Comparison of ENCODE assay signal across 20 cellular contexts in genomic region chr10:60305394-60305892, GRCh38.
DNase-seq lines count a peak whose midpoint lies in the region; ATAC-seq, FAIRE-seq and TF ChIP-seq lines count a peak whose summit lies in the region.
"Had no signal": no experiment of that assay in that cellular context is flagged by ENCODE, and none has a peak within 500 bp of the region (broad histone marks: within the 10 kb centered on the region; RNA-seq: fewer than 3 reads in every experiment).

No MANE protein-coding gene starts in this region.

- ATAC-seq in GM18858 (IDR thresholded peaks at IDR 0.05; ENCODE audit: unreplicated experiment) (no peak), HG02610 (IDR thresholded peaks at IDR 0.05; ENCODE audit: unreplicated experiment) (no peak)
- ATAC-seq: A549, psoas muscle, T-cell had no signal

- H2AFZ ChIP-seq in keratinocyte (ENCODE audit: control insufficient read depth, low read length) = no peak overlapping the region

- no peaks in the 10 kb centered on the region for H3K79me2 ChIP-seq in keratinocyte (ENCODE audit: control insufficient read depth, insufficient read depth, low read length)

- no peaks in the 10 kb centered on the region for H4K20me1 ChIP-seq in keratinocyte (ENCODE audit: control insufficient read depth, extremely low read depth, insufficient read depth, low read length)

- H3K4me2 ChIP-seq in keratinocyte (ENCODE audit: control insufficient read depth, extremely low read depth, insufficient read depth, low read depth, low read length) = no peak overlapping the region
- H3K4me2 ChIP-seq: A549 had no signal

- peak; percentile 9 for FAIRE-seq in keratinocyte (lab: Jason Lieb, UNC)
- FAIRE-seq: A549, endometrium had no signal

- in situ Hi-C loops in HAP-1 (cut with MboI; ENCODE audit: low sequenced_read_pairs) = no loop called here

- CTCF ChIA-PET in A673 (lab: Charles Lee) = no interaction called here

- POLR2A ChIA-PET in A673 (lab: Charles Lee; ENCODE audit: low non-redundant PET) = no interaction called here

- no peak overlapping the region for H3K9ac ChIP-seq in keratinocyte (ENCODE audit: control insufficient read depth, extremely low read depth, insufficient read depth, low read length)

- DNase-seq in A673 (ENCODE audit: low spot score) (peak; percentile 70), NCI-H2227 (lab: John Stamatoyannopoulos, UW; ENCODE audit: unreplicated experiment) (peak; percentile 19), choroid plexus epithelial cell (ENCODE audit: low read depth) (peak; percentile 42), keratinocyte (ENCODE audit: low read depth, low spot score) (no peak), midbrain (lab: John Stamatoyannopoulos, UW) (no peak), HAP-1 (ENCODE audit: low spot score in 2 of 2) (no peak)
- DNase-seq: activated CD4-positive, CD25-positive, alpha-beta regulatory T cell treated with anti-CD3 and anti-CD28 coated beads, Interleukin-2, amount 50 U/mL, for 72 hours; central memory CD4-positive, alpha-beta T cell; GF-D8; heart right ventricle; KBM-7; NCI-H1417 treated with DMSO at 0.1 percent for 48 hours; NCI-H510A; psoas muscle; T-cell had no signal

- H3K4me1 ChIP-seq in A673 (ENCODE audit: insufficient read depth, low read length, poor library complexity, severe bottlenecking) (peaks cover 4% of the 10 kb centered on the region), keratinocyte (ENCODE audit: control insufficient read depth, extremely low read depth, insufficient read depth, low read length) (no peaks in the 10 kb centered on the region), HAP-1 (peaks cover 3% of the 10 kb centered on the region)
- H3K4me1 ChIP-seq: A549, suprapubic skin had no signal

- BruUV-seq in A673 (replicated peaks; lab: Mats Ljungman, UMichigan) = no TSS peak

- H3K4me3 ChIP-seq in A673 (ENCODE audit: low read depth, low read length, poor library complexity, severe bottlenecking) = no peak overlapping the region
- H3K4me3 ChIP-seq in choroid plexus epithelial cell (ENCODE audit: low read depth, low read length) = no peak overlapping the region
- H3K4me3 ChIP-seq in keratinocyte (ENCODE audit: control insufficient read depth in 2 of 3, extremely low read depth in 1 of 3, insufficient read depth in 2 of 3, low read depth in 1 of 3, low read length in 3 of 3) = no peak overlapping the region
- no peak overlapping the region for H3K4me3 ChIP-seq in HAP-1
- H3K4me3 ChIP-seq: A549, heart right ventricle, psoas muscle, suprapubic skin had no signal

- intact Hi-C loops in A673 (cut with micrococcal nuclease; ENCODE audit: unreplicated experiment) = no loop called here

- H3K9me1 ChIP-seq in keratinocyte (ENCODE audit: control insufficient read depth, extremely low read depth, insufficient read depth, low read length) = no peaks in the 10 kb centered on the region

- TF ChIP-seq CTCF in A673 (conservative IDR thresholded peaks at IDR 0.05; ENCODE audit: low read depth, low read length) (no peak), choroid plexus epithelial cell (conservative IDR thresholded peaks at IDR 0.05; ENCODE audit: low read depth, low read length) (no peak), keratinocyte (optimal IDR thresholded peaks at IDR 0.05 in 1 of 3, IDR thresholded peaks at IDR 0.05 in 1 of 3, conservative IDR thresholded peaks at IDR 0.05 in 1 of 3; ENCODE audit: extremely low read depth in 1 of 3, insufficient read depth in 2 of 3, low read length in 3 of 3) (no peak)

- H3K27ac ChIP-seq in A673 (ENCODE audit: low read depth, low read length, poor library complexity, severe bottlenecking) (no peak overlapping the region), keratinocyte (ENCODE audit: control insufficient read depth, insufficient read depth, low read length) (no peak overlapping the region)
- H3K27ac ChIP-seq: A549, psoas muscle, suprapubic skin had no signal

- dilution Hi-C loops in keratinocyte (cut with MboI; ENCODE audit: extremely low pct_ligation_motif_present, low sequenced_read_pairs) = no loop called here

- H3K27me3 ChIP-seq in A673 (replicated peaks; ENCODE audit: insufficient read depth, low read depth, low read length, poor library complexity) = no peaks in the 10 kb centered on the region
- H3K27me3 ChIP-seq in keratinocyte (ENCODE audit: control insufficient read depth, extremely low read depth, insufficient read depth, low read length) = no peaks in the 10 kb centered on the region
- no peaks in the 10 kb centered on the region for H3K27me3 ChIP-seq in HAP-1 (ENCODE audit: low read depth)
- H3K27me3 ChIP-seq: heart right ventricle, suprapubic skin had no signal

- no peaks in the 10 kb centered on the region for H3K9me3 ChIP-seq in A673 (ENCODE audit: low read depth, low read length, poor library complexity, severe bottlenecking)
- no peaks in the 10 kb centered on the region for H3K9me3 ChIP-seq in keratinocyte (ENCODE audit: control insufficient read depth, low read depth, low read length)
- H3K9me3 ChIP-seq in HAP-1 = no peaks in the 10 kb centered on the region
- H3K9me3 ChIP-seq: A549, psoas muscle, suprapubic skin had no signal

- H3K36me3 ChIP-seq in A673 (ENCODE audit: insufficient read depth, low read length, poor library complexity, severe bottlenecking) (no peaks in the 10 kb centered on the region), keratinocyte (ENCODE audit: control insufficient read depth in 2 of 2, extremely low read depth in 1 of 2, insufficient read depth in 2 of 2, low read length in 2 of 2) (no peaks in the 10 kb centered on the region), HAP-1 (replicated peaks) (no peaks in the 10 kb centered on the region)
- H3K36me3 ChIP-seq: heart right ventricle, suprapubic skin had no signal

Comparison
In these comparisons a context has a peak if more than half of its experiments do, and no peak if none do; other contexts are left out.
1. DNase-seq: peak in A673 (single experiment), NCI-H2227 (single experiment) and choroid plexus epithelial cell (single experiment); none in keratinocyte (single experiment), midbrain (single experiment) and HAP-1 (0 of 2).